26 cellular contexts compared by ENCODE assay signal in genomic region chr1:89704014-89704413, GRCh38.
DNase-seq lines count a peak whose midpoint lies in the region; ATAC-seq and TF ChIP-seq lines count a peak whose summit lies in the region.
"Had no signal": no experiment of that assay in that cellular context is flagged by ENCODE, and none has a peak within 500 bp of the region (broad histone marks: within the 10 kb centered on the region; RNA-seq: fewer than 3 reads in every experiment).

No MANE protein-coding gene starts in this region.

- DNase-seq in activated CD4-positive, alpha-beta T cell treated with anti-CD3 and anti-CD28 coated beads, Interleukin-2, amount 10 ng/mL, durations not matched to agents 7 days and 5 days = no peak
- DNase-seq in activated CD4-positive, alpha-beta T cell treated with anti-CD3 and anti-CD28 coated beads for 48 hours = no peak
- no peak for DNase-seq in CD8-positive, alpha-beta T cell
- no peak for DNase-seq in T-cell
- no peak for DNase-seq in naive thymus-derived CD8-positive, alpha-beta T cell
- DNase-seq in occipital lobe (lab: John Stamatoyannopoulos, UW) = no peak
- DNase-seq: 8988T, COR-L47, DMS79, H9, HFFc6, IMR-90, MV-4-11, NCI-H1105 treated with DMSO at 0.1 percent for 48 hours, NCI-H1694, NCI-H2081, NCI-H2171, NCI-H345, NCI-H524, NCI-H774, SIG-M5, SK-N-SH had no signal

- no peaks in the 10 kb centered on the region for H3K27me3 ChIP-seq in CD8-positive, alpha-beta T cell (ENCODE audit: insufficient read depth, low read length)
- H3K27me3 ChIP-seq: BLaER1 treated with 17β-estradiol and CSF1 and Interleukin-3, amounts not matched to agents 10 nM and 100 nM had no signal

- H3K27ac Mint-ChIP-seq in activated CD4-positive, alpha-beta T cell treated with anti-CD3 and anti-CD28 coated beads, Interleukin-2, amount 10 ng/mL, durations not matched to agents 7 days and 5 days = peak overlapping the region; percentile 56
- peak overlapping the region; percentile 53 for H3K27ac Mint-ChIP-seq in CD8-positive, alpha-beta T cell
- H3K27ac Mint-ChIP-seq in T-cell = peak overlapping the region; percentile 48 to 64
- H3K27ac Mint-ChIP-seq in naive thymus-derived CD8-positive, alpha-beta T cell = peak overlapping the region in 6 of 10 donors; percentile 0 to 81 (median 48)
- H3K27ac Mint-ChIP-seq: H9, HFFc6 had no signal

- peaks cover 13% of the 10 kb centered on the region for H3K9me3 Mint-ChIP-seq in activated CD4-positive, alpha-beta T cell treated with anti-CD3 and anti-CD28 coated beads, Interleukin-2, amount 10 ng/mL, durations not matched to agents 7 days and 5 days
- H3K9me3 Mint-ChIP-seq in CD8-positive, alpha-beta T cell = no peaks in the 10 kb centered on the region
- peaks cover 0 to 6% (median 4%) of the 10 kb centered on the region in 3 donors for H3K9me3 Mint-ChIP-seq in T-cell
- H3K9me3 Mint-ChIP-seq in naive thymus-derived CD8-positive, alpha-beta T cell = peaks cover 0 to 3% (median 0%) of the 10 kb centered on the region in 9 donors
- H3K9me3 Mint-ChIP-seq: HFFc6 had no signal

- POLR2A ChIA-PET in activated CD4-positive, alpha-beta T cell treated with anti-CD3 and anti-CD28 coated beads, Interleukin-2, amount 10 ng/mL, durations not matched to agents 7 days and 5 days (lab: Charles Lee) = no interaction called here
- POLR2A ChIA-PET in CD8-positive, alpha-beta T cell (lab: Charles Lee) = no interaction called here
- POLR2A ChIA-PET in T-cell (lab: Charles Lee) = interaction anchor here in 1 of 2 donors (0.5 to 0.6 kb wide), 2 partner anchors 158 to 746 kb away, joined by 3 to 4 read pairs; no protein-coding TSS in a partner anchor
- POLR2A ChIA-PET in naive thymus-derived CD8-positive, alpha-beta T cell (lab: Charles Lee) = interaction anchor here (1.4 to 1.5 kb wide), 2 partner anchors 10 to 59 kb away, joined by 3 to 11 read pairs; no protein-coding TSS in a partner anchor

- TF ChIP-seq CTCF in CD8-positive, alpha-beta T cell (IDR thresholded peaks at IDR 0.05) = no peak

- H3K4me3 Mint-ChIP-seq in activated CD4-positive, alpha-beta T cell treated with anti-CD3 and anti-CD28 coated beads, Interleukin-2, amount 10 ng/mL, durations not matched to agents 7 days and 5 days = no peak overlapping the region
- H3K4me3 Mint-ChIP-seq in CD8-positive, alpha-beta T cell = no peak overlapping the region
- no peak overlapping the region for H3K4me3 Mint-ChIP-seq in T-cell
- no peak overlapping the region for H3K4me3 Mint-ChIP-seq in naive thymus-derived CD8-positive, alpha-beta T cell
- H3K4me3 Mint-ChIP-seq: H9, HFFc6 had no signal

- intact Hi-C loops in CD8-positive, alpha-beta T cell (cut with DNase I, micrococcal nuclease) = no loop called here

- H3K4me1 Mint-ChIP-seq in activated CD4-positive, alpha-beta T cell treated with anti-CD3 and anti-CD28 coated beads, Interleukin-2, amount 10 ng/mL, durations not matched to agents 7 days and 5 days = peaks cover 56% of the 10 kb centered on the region
- peaks cover 69% of the 10 kb centered on the region for H3K4me1 Mint-ChIP-seq in CD8-positive, alpha-beta T cell (ENCODE audit: low read depth)
- peaks cover 52 to 76% (median 56%) of the 10 kb centered on the region in 3 donors for H3K4me1 Mint-ChIP-seq in T-cell
- H3K4me1 Mint-ChIP-seq in naive thymus-derived CD8-positive, alpha-beta T cell = peaks cover 38 to 81% (median 69%) of the 10 kb centered on the region in 4 donors

- CTCF ChIA-PET in activated CD4-positive, alpha-beta T cell treated with anti-CD3 and anti-CD28 coated beads, Interleukin-2, amount 10 ng/mL, durations not matched to agents 7 days and 5 days (lab: Charles Lee) = no interaction called here
- CTCF ChIA-PET in CD8-positive, alpha-beta T cell (lab: Charles Lee) = no interaction called here
- CTCF ChIA-PET in T-cell (lab: Charles Lee) = no interaction called here

- H3K9me3 ChIP-seq in CD8-positive, alpha-beta T cell (ENCODE audit: low read length) = no peaks in the 10 kb centered on the region
- H3K9me3 ChIP-seq: SK-N-SH had no signal

- H3K4me1 ChIP-seq in CD8-positive, alpha-beta T cell (ENCODE audit: insufficient read depth, low read length) = peaks cover 20% of the 10 kb centered on the region

- no peaks in the 10 kb centered on the region for H3K36me3 ChIP-seq in CD8-positive, alpha-beta T cell (ENCODE audit: insufficient read depth, low read length)

- no peak overlapping the region for H3K27ac ChIP-seq in CD8-positive, alpha-beta T cell (ENCODE audit: low read depth, low read length)

- ATAC-seq in CD8-positive, alpha-beta T cell = no peak
- ATAC-seq in T-cell (replicated peaks in 1 of 4) = no peak
- no peak for ATAC-seq in naive thymus-derived CD8-positive, alpha-beta T cell
- no peak for ATAC-seq in HG03095 (IDR thresholded peaks at IDR 0.05; ENCODE audit: unreplicated experiment)
- ATAC-seq: GM12878, Panc1 had no signal

- peaks cover 75% of the 10 kb centered on the region for H3K36me3 Mint-ChIP-seq in activated CD4-positive, alpha-beta T cell treated with anti-CD3 and anti-CD28 coated beads, Interleukin-2, amount 10 ng/mL, durations not matched to agents 7 days and 5 days (ENCODE audit: low read depth)
- peaks cover 56% of the 10 kb centered on the region for H3K36me3 Mint-ChIP-seq in CD8-positive, alpha-beta T cell
- H3K36me3 Mint-ChIP-seq in T-cell = peaks cover 65% of the 10 kb centered on the region
- H3K36me3 Mint-ChIP-seq in naive thymus-derived CD8-positive, alpha-beta T cell = peaks cover 17 to 47% (median 35%) of the 10 kb centered on the region in 3 donors

- no peaks in the 10 kb centered on the region for H3K27me3 Mint-ChIP-seq in activated CD4-positive, alpha-beta T cell treated with anti-CD3 and anti-CD28 coated beads, Interleukin-2, amount 10 ng/mL, durations not matched to agents 7 days and 5 days
- H3K27me3 Mint-ChIP-seq in CD8-positive, alpha-beta T cell (ENCODE audit: low read depth) = no peaks in the 10 kb centered on the region
- no peaks in the 10 kb centered on the region for H3K27me3 Mint-ChIP-seq in T-cell
- no peaks in the 10 kb centered on the region for H3K27me3 Mint-ChIP-seq in naive thymus-derived CD8-positive, alpha-beta T cell

- no peak overlapping the region for H3K4me3 ChIP-seq in CD8-positive, alpha-beta T cell (ENCODE audit: low read depth, low read length)
- H3K4me3 ChIP-seq: BLaER1 treated with 17β-estradiol and CSF1 and Interleukin-3, amounts not matched to agents 10 nM and 100 nM; GM12878 had no signal
